Comparison of ENCODE assay signal across 35 cellular contexts in the genomic region with DNA sequence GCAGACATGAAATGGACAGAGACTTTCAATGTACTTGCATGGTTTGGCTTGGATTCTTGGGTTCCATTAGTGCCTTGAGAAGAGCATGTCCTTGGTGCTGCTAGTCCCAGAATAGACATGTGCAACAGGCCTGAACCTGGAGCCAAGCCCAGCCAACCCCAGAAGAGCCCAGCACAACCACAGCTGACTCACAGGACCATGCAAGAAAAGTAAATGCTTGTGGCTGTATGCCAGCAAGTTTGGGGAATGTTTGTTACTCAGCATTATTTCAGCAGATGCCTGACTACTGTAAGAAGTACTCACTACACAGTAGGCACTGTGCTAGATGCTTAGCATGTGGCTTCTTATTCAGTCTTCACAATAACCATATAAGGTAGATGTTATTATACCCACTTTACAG. TPM values are rescaled to one million over a fixed set of nuclear protein-coding genes. Genes with fewer than 3 reads are reported as not detected.
DNase-seq lines count a peak whose midpoint lies in the region; ATAC-seq, FAIRE-seq and TF ChIP-seq lines count a peak whose summit lies in the region.
"Had no signal": no experiment of that assay in that cellular context is flagged by ENCODE, and none has a peak within 500 bp of the region (broad histone marks: within the 10 kb centered on the region; RNA-seq: fewer than 3 reads in every experiment).

No MANE protein-coding gene starts in this region.

- H3K79me2 ChIP-seq in K562 (ENCODE audit: control insufficient read depth, insufficient read depth, low read length) (peaks cover 39% of the 10 kb centered on the region), OCI-LY7 (ENCODE audit: insufficient read depth, low read depth, low read length) (no peaks in the 10 kb centered on the region)

- peaks cover 0 to 1% (median 0%) of the 10 kb centered on the region in 5 donors for H3K36me3 Mint-ChIP-seq in naive thymus-derived CD4-positive, alpha-beta T cell
- H3K36me3 Mint-ChIP-seq in CD8-positive, alpha-beta memory T cell = peaks cover 0 to 1% (median 0%) of the 10 kb centered on the region in 3 donors
- H3K36me3 Mint-ChIP-seq: activated naive CD8-positive, alpha-beta T cell had no signal

- H3K9me2 ChIP-seq in OCI-LY7 (ENCODE audit: insufficient read depth, low read length) = no peaks in the 10 kb centered on the region

- H3K4me3 ChIP-seq in K562 (no peak overlapping the region), OCI-LY7 (ENCODE audit: low read depth, low read length, poor library complexity, severe bottlenecking) (no peak overlapping the region)
- H3K4me3 ChIP-seq in naive thymus-derived CD4-positive, alpha-beta T cell (ENCODE audit: low read length) = no peak overlapping the region
- H3K4me3 ChIP-seq in CD8-positive, alpha-beta memory T cell (ENCODE audit: low read length) = no peak overlapping the region
- H3K4me3 ChIP-seq: esophagus squamous epithelium, SK-N-MC, stomach, thyroid gland had no signal

- no peak overlapping the region for H3K9ac ChIP-seq in K562 (ENCODE audit: insufficient read depth in 1 of 2, low read depth in 2 of 2, low read length in 2 of 2)

- H4K20me1 ChIP-seq in K562 (replicated peaks; ENCODE audit: control insufficient read depth, insufficient read depth, low read length) (peaks cover 8% of the 10 kb centered on the region; the same call in 1 of the 2 replicates), OCI-LY7 (ENCODE audit: insufficient read depth, low read length) (no peaks in the 10 kb centered on the region)

- H3K36me3 ChIP-seq in K562 (ENCODE audit: control insufficient read depth, insufficient read depth, low read length) (peaks cover 58% of the 10 kb centered on the region), OCI-LY7 (ENCODE audit: insufficient read depth, low read length) (no peaks in the 10 kb centered on the region)
- H3K36me3 ChIP-seq in naive thymus-derived CD4-positive, alpha-beta T cell (ENCODE audit: control insufficient read depth in 2 of 3, insufficient read depth in 3 of 3, low read length in 3 of 3) = no peaks in the 10 kb centered on the region
- no peaks in the 10 kb centered on the region for H3K36me3 ChIP-seq in CD8-positive, alpha-beta memory T cell (ENCODE audit: insufficient read depth, low read length)
- H3K36me3 ChIP-seq: esophagus squamous epithelium, stomach, thyroid gland had no signal

- H3K9me3 ChIP-seq in K562 (replicated peaks; ENCODE audit: control insufficient read depth, insufficient read depth, low read depth, low read length) (peaks cover 2% of the 10 kb centered on the region), OCI-LY7 (ENCODE audit: low read length) (no peaks in the 10 kb centered on the region)
- H3K9me3 ChIP-seq in naive thymus-derived CD4-positive, alpha-beta T cell (ENCODE audit: control insufficient read depth in 2 of 3, low read length in 3 of 3) = no peaks in the 10 kb centered on the region
- no peaks in the 10 kb centered on the region for H3K9me3 ChIP-seq in CD8-positive, alpha-beta memory T cell (ENCODE audit: low read length)
- H3K9me3 ChIP-seq: Caco-2, esophagus squamous epithelium, thyroid gland had no signal

- peaks cover 0 to 5% (median 0%) of the 10 kb centered on the region in 11 donors for H3K9me3 Mint-ChIP-seq in naive thymus-derived CD4-positive, alpha-beta T cell
- peaks cover 0 to 2% (median 0%) of the 10 kb centered on the region in 5 donors for H3K9me3 Mint-ChIP-seq in CD8-positive, alpha-beta memory T cell

- intact Hi-C loops in K562 (cut with micrococcal nuclease) = no loop called here
- intact Hi-C loops in naive thymus-derived CD4-positive, alpha-beta T cell (cut with micrococcal nuclease) = no loop called here
- intact Hi-C loops in OCI-LY7 (cut with micrococcal nuclease; ENCODE audit: unreplicated experiment) = no loop called here

- peaks cover 4 to 19% (median 15%) of the 10 kb centered on the region in 5 donors for H3K27me3 Mint-ChIP-seq in naive thymus-derived CD4-positive, alpha-beta T cell
- H3K27me3 Mint-ChIP-seq in CD8-positive, alpha-beta memory T cell = peaks cover 17 to 30% of the 10 kb centered on the region in 2 donors

- no peak for TF ChIP-seq POLR2A in K562 (conservative IDR thresholded peaks at IDR 0.05)

- peak; percentile 66 for DNase-seq in EL
- peak; percentile 44 for DNase-seq in M059J (ENCODE audit: low read depth)
- no peak for DNase-seq in K562 (ENCODE audit: extremely low read depth in 1 of 4, low spot score in 3 of 4)
- peak; percentile 53 for DNase-seq in myocyte (ENCODE audit: low read depth)
- no peak for DNase-seq in naive thymus-derived CD4-positive, alpha-beta T cell
- no peak for DNase-seq in CD8-positive, alpha-beta memory T cell
- DNase-seq in OCI-LY7 (ENCODE audit: low spot score) = no peak
- DNase-seq in AML-193 (lab: John Stamatoyannopoulos, UW) = no peak
- DNase-seq: ACHN; activated CD4-positive, alpha-beta T cell treated with anti-CD3 and anti-CD28 coated beads for 1 hour; activated T-cell treated with anti-CD3 and anti-CD28 coated beads for 4 hours; aorta; C1 segment of cervical spinal cord; Caco-2; central memory CD4-positive, alpha-beta T cell; DND-41; esophagus squamous epithelium; hippocampal formation; mesenchymal stem cell; NCI-H1436; NCI-H2081 treated with DMSO at 0.1 percent for 48 hours; NCI-H226; NCI-H69; small intestine; stimulated activated CD4-positive, alpha-beta T cell treated with anti-CD3 and anti-CD28 coated beads, Interleukin-1b, Interleukin-23, amount 100 ng/mL, for 48 hours; stimulated activated CD8-positive, alpha-beta memory T cell treated with anti-CD3 and anti-CD28 coated beads, Interleukin-4, amount 100 ng/mL, for 48 hours; stomach; thyroid gland had no signal

- no peak overlapping the region for H3K4me2 ChIP-seq in K562 (ENCODE audit: insufficient read depth, low read length)
- H3K4me2 ChIP-seq in OCI-LY7 (ENCODE audit: low read length) = no peak overlapping the region

- TF ChIP-seq CTCF in K562 (IDR thresholded peaks at IDR 0.05 in 2 of 3, conservative IDR thresholded peaks at IDR 0.05 in 1 of 3; ENCODE audit: insufficient read depth in 2 of 3, low read depth in 1 of 3, low read length in 3 of 3) (no peak), OCI-LY7 (conservative IDR thresholded peaks at IDR 0.05; ENCODE audit: low read length) (no peak)

- no peak for TF ChIP-seq EP300 in K562 (IDR thresholded peaks at IDR 0.05; ENCODE audit: low read length)

- H2AFZ ChIP-seq in K562 (ENCODE audit: low read depth, low read length) = no peak overlapping the region
- no peak overlapping the region for H2AFZ ChIP-seq in OCI-LY7 (ENCODE audit: low read length)

- no peak overlapping the region for H3K4me3 Mint-ChIP-seq in naive thymus-derived CD4-positive, alpha-beta T cell
- H3K4me3 Mint-ChIP-seq in CD8-positive, alpha-beta memory T cell = no peak overlapping the region
- H3K4me3 Mint-ChIP-seq: activated naive CD8-positive, alpha-beta T cell; dendritic cell treated with granulocyte-macrophage colony-stimulating factor and Interleukin-4, amounts not matched to agents 40 ng/mL and 50 ng/mL, for 4 days had no signal

- no peaks in the 10 kb centered on the region for H3K27me3 ChIP-seq in K562 (ENCODE audit: control insufficient read depth in 2 of 2, insufficient read depth in 2 of 2, low read length in 2 of 2)
- no peaks in the 10 kb centered on the region for H3K27me3 ChIP-seq in naive thymus-derived CD4-positive, alpha-beta T cell (ENCODE audit: control insufficient read depth in 2 of 2, insufficient read depth in 2 of 2, low read length in 2 of 2)
- H3K27me3 ChIP-seq in CD8-positive, alpha-beta memory T cell (ENCODE audit: insufficient read depth, low read length, poor library complexity, severe bottlenecking) = no peaks in the 10 kb centered on the region
- H3K27me3 ChIP-seq: thyroid gland had no signal

- POLR2A ChIA-PET in K562 (lab: Yijun Ruan, JAX) = interaction anchor here (1.0 kb wide), 1 partner anchor 9 kb away, joined by 3 read pairs; no protein-coding TSS in a partner anchor
- POLR2A ChIA-PET in naive thymus-derived CD4-positive, alpha-beta T cell (lab: Charles Lee) = no interaction called here
- POLR2A ChIA-PET in CD8-positive, alpha-beta memory T cell (lab: Charles Lee) = no interaction called here
- POLR2A ChIA-PET in OCI-LY7 (lab: Charles Lee) = no interaction called here

- peaks cover 2% of the 10 kb centered on the region for H3K9me1 ChIP-seq in K562 (ENCODE audit: control insufficient read depth, insufficient read depth, low read length)

- TF ChIP-seq RAD21 in K562 (CRISPR knock-in tag; conservative IDR thresholded peaks at IDR 0.05 in 1 of 2, IDR thresholded peaks at IDR 0.05 in 1 of 2) = no peak

- FAIRE-seq in K562 (lab: Jason Lieb, UNC) = no peak
- FAIRE-seq: endometrium, GM12892, H1, small intestine had no signal

- H3K4me1 Mint-ChIP-seq in naive thymus-derived CD4-positive, alpha-beta T cell = peaks cover 0 to 2% (median 0%) of the 10 kb centered on the region in 7 donors
- no peaks in the 10 kb centered on the region for H3K4me1 Mint-ChIP-seq in CD8-positive, alpha-beta memory T cell

- no peak overlapping the region for H3K27ac ChIP-seq in K562 (ENCODE audit: extremely low read depth, low read depth, low read length)
- H3K27ac ChIP-seq in naive thymus-derived CD4-positive, alpha-beta T cell (ENCODE audit: low read depth, low read length) = no peak overlapping the region
- no peak overlapping the region for H3K27ac ChIP-seq in CD8-positive, alpha-beta memory T cell (ENCODE audit: low read depth, low read length)
- H3K27ac ChIP-seq in OCI-LY7 (ENCODE audit: low read depth, low read length, poor library complexity, severe bottlenecking) = no peak overlapping the region
- H3K27ac ChIP-seq: esophagus squamous epithelium, SK-N-MC, stomach, thyroid gland had no signal

- H3K4me1 ChIP-seq in K562 (replicated peaks in 1 of 2; ENCODE audit: control insufficient read depth in 2 of 2, insufficient read depth in 2 of 2, low read length in 2 of 2) = peaks cover 0 to 27% of the 10 kb centered on the region in 2 experiments; a peak in 4 of 5 replicates
- no peaks in the 10 kb centered on the region for H3K4me1 ChIP-seq in naive thymus-derived CD4-positive, alpha-beta T cell (ENCODE audit: control insufficient read depth in 2 of 2, insufficient read depth in 2 of 2, low read length in 2 of 2)
- H3K4me1 ChIP-seq in CD8-positive, alpha-beta memory T cell (ENCODE audit: insufficient read depth, low read length) = no peaks in the 10 kb centered on the region
- H3K4me1 ChIP-seq in OCI-LY7 (ENCODE audit: insufficient read depth, low read length, poor library complexity, severe bottlenecking) = no peaks in the 10 kb centered on the region
- H3K4me1 ChIP-seq: Caco-2, esophagus squamous epithelium, stomach, thyroid gland had no signal

- BruUV-seq in K562 (replicated peaks; lab: Mats Ljungman, UMichigan) (no TSS peak), OCI-LY7 (replicated peaks; lab: Mats Ljungman, UMichigan) (no TSS peak)

- CTCF ChIA-PET in K562 (lab: Yijun Ruan, JAX; ENCODE audit: low intra/inter-chr PET ratio) = no interaction called here
- CTCF ChIA-PET in naive thymus-derived CD4-positive, alpha-beta T cell (lab: Charles Lee) = no interaction called here
- CTCF ChIA-PET in CD8-positive, alpha-beta memory T cell (lab: Charles Lee) = no interaction called here
- CTCF ChIA-PET in OCI-LY7 (lab: Charles Lee; ENCODE audit: unreplicated experiment) = no interaction called here

- in situ Hi-C loops in K562 (cut with MboI) = no loop called here

- no peak overlapping the region for H3K27ac Mint-ChIP-seq in naive thymus-derived CD4-positive, alpha-beta T cell
- no peak overlapping the region for H3K27ac Mint-ChIP-seq in CD8-positive, alpha-beta memory T cell
- H3K27ac Mint-ChIP-seq: activated naive CD8-positive, alpha-beta T cell; dendritic cell treated with granulocyte-macrophage colony-stimulating factor and Interleukin-4, amounts not matched to agents 40 ng/mL and 50 ng/mL, for 4 days had no signal

- no peak for ATAC-seq in K562
- no peak for ATAC-seq in naive thymus-derived CD4-positive, alpha-beta T cell
- ATAC-seq: left lobe of liver had no signal

RNA-seq across cellular contexts. Expression of gene HMGXB4, which starts 39.2 kb away (rescaled TPM):
- 8.3 and 17.6 TPM in 2 replicates for total RNA-seq in M059J (2014; rRNA removed; shearing (Covaris generic))
- total RNA-seq in K562 (2011; cell fraction: chromatin; rRNA removed; ENCODE audit: low replicate concordance) = 51.0 and 108 TPM in 2 replicates
- total RNA-seq in K562 (2011; cell fraction: nucleolus; rRNA removed) = 41.6 and 44.2 TPM in 2 replicates
- 60.4 and 65.7 TPM in 2 replicates for total RNA-seq in K562 (2011; cell fraction: nucleoplasm; rRNA removed)
- total RNA-seq in K562 (2014; rRNA removed) (9.9 and 10.0 TPM in 2 replicates), K562 (2014; rRNA removed; fragmentation: Illumina TruSeq; extraction: Trizol) (19.0 and 21.9 TPM in 2 replicates), K562 (2015; rRNA removed; fragmentation: Illumina TruSeq; extraction: Trizol) (17.5 and 20.8 TPM in 2 replicates), K562 (2021) (18.0 and 18.4 TPM in 2 replicates), myocyte (10.4 and 12.5 TPM in 2 replicates), OCI-LY7 (2022) (46.9 and 50.2 TPM in 2 replicates)
- polyA plus RNA-seq in K562 (2011; rRNA removed) (24.8 and 25.3 TPM in 2 replicates), K562 (2014; fragmentation: Illumina TruSeq; extraction: Trizol) (23.7 and 26.6 TPM in 2 replicates), K562 (2014; fragmentation: Nextera tagmentation; extraction: Ambion mirVana) (10 to 100 TPM; 27.7 to 31.4 TPM), K562 (2014; rRNA removed) (19.2 and 25.0 TPM in 2 replicates)
- polyA plus RNA-seq in K562 (2011; cell fraction: cytosol; rRNA removed) = 8.3 and 13.5 TPM in 2 replicates
- 16.9 and 22.4 TPM in 2 replicates for polyA plus RNA-seq in K562 (2011; cell fraction: nucleus; rRNA removed)
- 13.6 and 17.4 TPM in 2 replicates for polyA plus RNA-seq in K562 (2012)
- polyA minus RNA-seq in K562 (2011; rRNA and poly(A)+ RNA removed) = 42.8 and 55.6 TPM in 2 replicates
- 11.3 and 12.0 TPM in 2 replicates for polyA minus RNA-seq in K562 (2011; cell fraction: cytosol; rRNA and poly(A)+ RNA removed)
- polyA minus RNA-seq in K562 (2011; cell fraction: nucleus; rRNA and poly(A)+ RNA removed) = 31.5 and 49.1 TPM in 2 replicates
- 8.0 TPM for polyA plus RNA-seq in myocyte (2012)
- total RNA-seq in naive thymus-derived CD4-positive, alpha-beta T cell = 10 to 100 TPM; 23.3 to 39.1 (median 32.2) TPM
- polyA plus RNA-seq in naive thymus-derived CD4-positive, alpha-beta T cell = 10 to 100 TPM; 12.2 to 12.8 TPM
- total RNA-seq in CD8-positive, alpha-beta memory T cell = 10 to 100 TPM; 35.4 to 35.9 TPM
- 13.7 TPM for polyA plus RNA-seq in CD8-positive, alpha-beta memory T cell
- total RNA-seq in OCI-LY7 (2014; rRNA removed; shearing (Covaris generic)) = 25.0 and 25.2 TPM in 2 replicates

Comparison
In these comparisons a context has a peak if more than half of its experiments do, and no peak if none do; other contexts are left out.
1. DNase-seq: peak in EL (single experiment), M059J (single experiment) and myocyte (single experiment); none in K562 (0 of 4), naive thymus-derived CD4-positive, alpha-beta T cell (0 of 9), CD8-positive, alpha-beta memory T cell (0 of 5), OCI-LY7 (single experiment) and AML-193 (0 of 2).